Comparison of ENCODE assay signal across 20 cellular contexts in genomic region chr11:35614949-35615569, GRCh38. TPM values are rescaled to one million over a fixed set of nuclear protein-coding genes. Genes with fewer than 3 reads are reported as not detected.
DNase-seq lines count a peak whose midpoint lies in the region; ATAC-seq and TF ChIP-seq lines count a peak whose summit lies in the region.
"Had no signal": no experiment of that assay in that cellular context is flagged by ENCODE, and none has a peak within 500 bp of the region (broad histone marks: within the 10 kb centered on the region; RNA-seq: fewer than 3 reads in every experiment).

No MANE protein-coding gene starts in this region.

- ATAC-seq in foreskin keratinocyte (no peak), sciatic nerve (peak; percentile 31), HG02973 (IDR thresholded peaks at IDR 0.05; ENCODE audit: unreplicated experiment) (no peak), GM21381 (IDR thresholded peaks at IDR 0.05; ENCODE audit: unreplicated experiment) (no peak)
- ATAC-seq: activated naive CD4-positive, alpha-beta T cell treated with anti-CD3 and anti-CD28 coated beads, Interleukin-2, amount 50 U/mL, for 72 hours; GM12878; left cardiac atrium; T-helper 17 cell had no signal

- DNase-seq in NCI-H1417 (lab: John Stamatoyannopoulos, UW) (peak in 2 of 3 experiments; percentile 44 to 70), NCI-H1417 treated with DMSO at 0.1 percent for 48 hours (lab: John Stamatoyannopoulos, UW) (no peak), NCI-H69 (lab: John Stamatoyannopoulos, UW) (peak; percentile 93), foreskin keratinocyte (peak in 1 of 2 donors; percentile 57), sciatic nerve (ENCODE audit: low spot score) (no peak), ecto neural progenitor cell (ENCODE audit: low spot score) (no peak)
- DNase-seq: 8988T; activated B cell treated with CpG ODN at 0.5 μM for 24 hours; activated T-cell treated with anti-CD3 and anti-CD28 coated beads, Interleukin-2, amount 50 U/mL, for 48 hours; left cardiac atrium; NCI-H2029 treated with DMSO at 0.1 percent for 48 hours; SIG-M5; spleen; stimulated activated CD4-positive, alpha-beta T cell treated with anti-CD3 and anti-CD28 coated beads, Interleukin-4, amount 100 ng/mL, for 4 hours; T-helper 17 cell had no signal

- intact Hi-C loops in sciatic nerve (cut with DNase I): loop anchor here (10.0 kb wide), 1 partner anchor 650 kb away; no protein-coding TSS in a partner anchor

- H3K27me3 ChIP-seq in foreskin keratinocyte: no peaks in the 10 kb centered on the region
- H3K27me3 ChIP-seq: BLaER1 had no signal

- peaks cover 19% of the 10 kb centered on the region for H3K4me1 ChIP-seq in foreskin keratinocyte

- peak; percentile 16 for TF ChIP-seq CTCF in foreskin keratinocyte (conservative IDR thresholded peaks at IDR 0.05)

- H3K27ac ChIP-seq in foreskin keratinocyte: no peak overlapping the region
- H3K27ac ChIP-seq: BLaER1, spleen had no signal

RNA-seq across cellular contexts. Expression of gene FJX1, which starts 3.2 kb away (rescaled TPM):
- total RNA-seq in foreskin keratinocyte (72.5 and 92.3 TPM in 2 replicates), sciatic nerve (3.9 TPM)
- 57.1 and 75.2 TPM in 2 replicates for polyA plus RNA-seq in foreskin keratinocyte
- total RNA-seq: T-helper 17 cell had no signal

RNA-seq across cellular contexts. Expression of gene TRIM44, which starts 47.5 kb away (rescaled TPM):
- 32.7 and 37.3 TPM in 2 replicates for total RNA-seq in foreskin keratinocyte
- 8.4 and 10.4 TPM in 2 replicates for polyA plus RNA-seq in foreskin keratinocyte
- total RNA-seq in sciatic nerve: 60.1 TPM

Comparison
In these comparisons a context has a peak if more than half of its experiments do, and no peak if none do; other contexts are left out.
1. DNase-seq: peak in NCI-H1417 (2 of 3) and NCI-H69 (single experiment); none in NCI-H1417 treated with DMSO at 0.1 percent for 48 hours (single experiment), sciatic nerve (single experiment) and ecto neural progenitor cell (single experiment).
2. RNA of gene FJX1, which starts 3.2 kb away (total RNA-seq): 72.5 to 92.3 TPM in foreskin keratinocyte; 3.9 TPM in sciatic nerve (single experiment); every median in the first group is over 10 times any median in the second.